Comparison of ENCODE assay signal across 9 cellular contexts in genomic region chr2:17538844-17539554, GRCh38. TPM values are rescaled to one million over a fixed set of nuclear protein-coding genes. Genes with fewer than 3 reads are reported as not detected.
DNase-seq lines count a peak whose midpoint lies in the region; ATAC-seq and TF ChIP-seq lines count a peak whose summit lies in the region.
"Had no signal": no experiment of that assay in that cellular context is flagged by ENCODE, and none has a peak within 500 bp of the region (broad histone marks: within the 10 kb centered on the region; RNA-seq: fewer than 3 reads in every experiment).

No MANE protein-coding gene starts in this region.

- H3K4me1 ChIP-seq in ovary (ENCODE audit: insufficient read depth): no peaks in the 10 kb centered on the region

- peak overlapping the region; percentile 9 to 34 for H3K27ac ChIP-seq in ovary

- DNase-seq in NCI-H2081 (lab: John Stamatoyannopoulos, UW) (peak; percentile 48 to 59), NCI-H2081 treated with DMSO at 0.1 percent for 48 hours (lab: John Stamatoyannopoulos, UW) (no peak), glomerular visceral epithelial cell (ENCODE audit: extremely low spot score) (peak; percentile 77), ovary (peak; percentile 56 to 78 (median 66)), T-helper 9 cell (no peak)
- DNase-seq in stimulated activated CD4-positive, alpha-beta T cell treated with anti-CD3 and anti-CD28 coated beads, Interleukin-4, amount 100 ng/mL, for 1 hour: no peak
- DNase-seq: CD4-positive, CD25-positive, alpha-beta regulatory T cell had no signal

- WGBS in ovary, 3 donors: 1% methylated on average over 25 to 52 of the region's 52 CpGs

- peak overlapping the region; percentile 56 for H3K4me3 ChIP-seq in ovary

- no peak for TF ChIP-seq CTCF in ovary (IDR thresholded peaks at IDR 0.05)

- no peak for TF ChIP-seq POLR2A in ovary (IDR thresholded peaks at IDR 0.05)

- ATAC-seq in HG03442 (IDR thresholded peaks at IDR 0.05; ENCODE audit: unreplicated experiment) (peak; percentile 47), SK-N-SH treated with all-trans-retinoic acid at 6 μM for 48 hours (peak; percentile 76)

- no peaks in the 10 kb centered on the region for H3K9me3 ChIP-seq in ovary

- TF ChIP-seq EP300 in ovary (IDR thresholded peaks at IDR 0.05): no peak

- H3K27me3 ChIP-seq in ovary: no peaks in the 10 kb centered on the region

- H3K36me3 ChIP-seq in ovary: no peaks in the 10 kb centered on the region

- intact Hi-C loops in ovary (cut with DNase I): no loop called here

TF ChIP-seq in SK-N-SH treated with all-trans-retinoic acid at 6 μM for 48 hours, 23 proteins besides CTCF, POLR2A, EP300 and RAD21:
- TF ChIP-seq ISL1 (CRISPR knock-in tag; IDR thresholded peaks at IDR 0.05) (no peak), TCF4 (CRISPR knock-in tag; IDR thresholded peaks at IDR 0.05; ENCODE audit: borderline replicate concordance) (no peak), ARNTL (CRISPR knock-in tag; IDR thresholded peaks at IDR 0.05; ENCODE audit: borderline replicate concordance, low read depth) (no peak), ZNF8 (CRISPR knock-in tag; IDR thresholded peaks at IDR 0.05) (no peak; the same call in 1 of the 2 replicates), ESRRG (CRISPR knock-in tag; IDR thresholded peaks at IDR 0.05) (0 out of 2 replicates have a peak, but pooled peaks have one; percentile 26), ZNF565 (CRISPR knock-in tag; conservative IDR thresholded peaks at IDR 0.05; ENCODE audit: low read depth) (no peak), PATZ1 (CRISPR knock-in tag; IDR thresholded peaks at IDR 0.05; ENCODE audit: borderline replicate concordance) (no peak), CSDC2 (CRISPR knock-in tag; IDR thresholded peaks at IDR 0.05) (0 out of 2 replicates have a peak, but pooled peaks have one; percentile 46), BACH2 (CRISPR knock-in tag; IDR thresholded peaks at IDR 0.05; ENCODE audit: borderline replicate concordance) (no peak), PPARA (CRISPR knock-in tag; IDR thresholded peaks at IDR 0.05; ENCODE audit: borderline replicate concordance) (no peak), ZNF70 (CRISPR knock-in tag; IDR thresholded peaks at IDR 0.05) (no peak), ZFP3 (CRISPR knock-in tag; IDR thresholded peaks at IDR 0.05) (peak; percentile 98), TOX (CRISPR knock-in tag; IDR thresholded peaks at IDR 0.05; ENCODE audit: borderline replicate concordance) (no peak), RARB (CRISPR knock-in tag; IDR thresholded peaks at IDR 0.05) (no peak), CREB5 (CRISPR knock-in tag; IDR thresholded peaks at IDR 0.05; ENCODE audit: low read depth) (no peak), OSR1 (CRISPR knock-in tag; IDR thresholded peaks at IDR 0.05) (no peak), GLIS3 (CRISPR knock-in tag; IDR thresholded peaks at IDR 0.05) (0 out of 2 replicates have a peak, but pooled peaks have one; percentile 42), TSHZ2 (CRISPR knock-in tag; IDR thresholded peaks at IDR 0.05) (peak; percentile 72), CSRNP3 (CRISPR knock-in tag; IDR thresholded peaks at IDR 0.05) (no peak), ZC3H10 (CRISPR knock-in tag; IDR thresholded peaks at IDR 0.05) (no peak), ZFP30 (CRISPR knock-in tag; IDR thresholded peaks at IDR 0.05) (0 out of 2 replicates have a peak, but pooled peaks have one; percentile 29), SNAI2 (CRISPR knock-in tag; IDR thresholded peaks at IDR 0.05) (no peak)
- TF ChIP-seq, protein P1, sequence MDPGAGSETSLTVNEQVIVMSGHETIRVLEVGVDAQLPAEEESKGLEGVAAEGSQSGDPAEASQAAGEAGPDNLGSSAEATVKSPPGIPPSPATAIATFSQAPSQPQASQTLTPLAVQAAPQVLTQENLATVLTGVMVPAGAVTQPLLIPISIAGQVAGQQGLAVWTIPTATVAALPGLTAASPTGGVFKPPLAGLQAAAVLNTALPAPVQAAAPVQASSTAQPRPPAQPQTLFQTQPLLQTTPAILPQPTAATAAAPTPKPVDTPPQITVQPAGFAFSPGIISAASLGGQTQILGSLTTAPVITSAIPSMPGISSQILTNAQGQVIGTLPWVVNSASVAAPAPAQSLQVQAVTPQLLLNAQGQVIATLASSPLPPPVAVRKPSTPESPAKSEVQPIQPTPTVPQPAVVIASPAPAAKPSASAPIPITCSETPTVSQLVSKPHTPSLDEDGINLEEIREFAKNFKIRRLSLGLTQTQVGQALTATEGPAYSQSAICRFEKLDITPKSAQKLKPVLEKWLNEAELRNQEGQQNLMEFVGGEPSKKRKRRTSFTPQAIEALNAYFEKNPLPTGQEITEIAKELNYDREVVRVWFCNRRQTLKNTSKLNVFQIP (CRISPR knock-in tag; IDR thresholded peaks at IDR 0.05; ENCODE audit: borderline replicate concordance, low read depth): no peak

RNA-seq across cellular contexts. Expression of gene VSNL1, which starts 1.5 kb away (rescaled TPM):
- 1 to 10 TPM in 5 of 7 donors, under 1 TPM in 1, not detected in 1; 0.60 to 9.4 (median 4.0) TPM for total RNA-seq in ovary
- 1 to 10 TPM in 1 of 2 donors, under 1 TPM in 1; 0.41 to 2.8 TPM for polyA plus RNA-seq in ovary
- total RNA-seq: CD4-positive, CD25-positive, alpha-beta regulatory T cell had no signal
- polyA plus RNA-seq: CD4-positive, CD25-positive, alpha-beta regulatory T cell had no signal

RNA-seq across cellular contexts. Expression of gene RAD51AP2, which starts 20.8 kb away (rescaled TPM):
- total RNA-seq in ovary: under 1 TPM; 0.05 to 0.24 (median 0.10) TPM
- polyA plus RNA-seq in ovary: under 1 TPM; 0.02 to 0.05 TPM
- total RNA-seq: CD4-positive, CD25-positive, alpha-beta regulatory T cell had no signal
- polyA plus RNA-seq: CD4-positive, CD25-positive, alpha-beta regulatory T cell had no signal

Comparison
In these comparisons a context has a peak if more than half of its experiments do, and no peak if none do; other contexts are left out.
1. DNase-seq: peak in NCI-H2081 (2 of 2), glomerular visceral epithelial cell (single experiment) and ovary (5 of 5); none in NCI-H2081 treated with DMSO at 0.1 percent for 48 hours (single experiment), stimulated activated CD4-positive, alpha-beta T cell treated with anti-CD3 and anti-CD28 coated beads, Interleukin-4, amount 100 ng/mL, for 1 hour (single experiment) and T-helper 9 cell (single experiment).